8 cellular contexts compared by ENCODE assay signal in genomic region chr2:222861411-222862067, GRCh38. TPM values are rescaled to one million over a fixed set of nuclear protein-coding genes. Genes with fewer than 3 reads are reported as not detected.
DNase-seq lines count a peak whose midpoint lies in the region; ATAC-seq, FAIRE-seq and TF ChIP-seq lines count a peak whose summit lies in the region.

No MANE protein-coding gene starts in this region.

- H3K27me3 ChIP-seq in GM12878 (replicated peaks in 1 of 2; ENCODE audit: control insufficient read depth in 2 of 2, insufficient read depth in 2 of 2, low read length in 1 of 2): no peaks in the 10 kb centered on the region

- DNase-seq in NCI-H510A treated with DMSO at 0.1 percent for 48 hours (lab: John Stamatoyannopoulos, UW) (peak; percentile 29), NCI-H510A (lab: John Stamatoyannopoulos, UW) (no peak), T-helper 2 cell (peak; percentile 9 to 55 (median 22)), GM12878 (ENCODE audit: low read depth, low spot score) (no peak), kidney tubule cell (ENCODE audit: low spot score) (peak; percentile 36), urothelium cell line (ENCODE audit: low spot score) (no peak)
- DNase-seq in stimulated activated CD4-positive, alpha-beta T cell treated with anti-CD3 and anti-CD28 coated beads, Interleukin-4, amount 100 ng/mL, for 1 hour: peak; percentile 40

- no peak for FAIRE-seq in GM12878 (lab: Jason Lieb, UNC)
- no peak for FAIRE-seq in urothelium cell line (lab: Jason Lieb, UNC)

- peaks cover 56% of the 10 kb centered on the region for H3K79me2 ChIP-seq in GM12878 (ENCODE audit: control insufficient read depth, insufficient read depth, low read length)

- TF ChIP-seq CTCF in GM12878 (IDR thresholded peaks at IDR 0.05 in 2 of 3, conservative IDR thresholded peaks at IDR 0.05 in 1 of 3; ENCODE audit: control insufficient read depth in 2 of 3, extremely low read depth in 1 of 3, insufficient read depth in 1 of 3, low read depth in 3 of 3, low read length in 3 of 3): 0 out of 6 replicates have a peak, but pooled peaks of 1 of the 3 experiments have one; percentile 7

- no peaks in the 10 kb centered on the region for H3K36me3 ChIP-seq in GM12878 (ENCODE audit: control insufficient read depth in 2 of 2, insufficient read depth in 2 of 2, low read length in 1 of 2)

- BruUV-seq in GM12878 (replicated peaks; lab: Mats Ljungman, UMichigan): no TSS peak

- H3K4me2 ChIP-seq in GM12878 (ENCODE audit: control insufficient read depth, insufficient read depth): peak overlapping the region; percentile 38

- no peak for TF ChIP-seq RAD21 in GM12878 (IDR thresholded peaks at IDR 0.05; ENCODE audit: insufficient read depth, low read depth, low read length)

- peak overlapping the region; percentile 81 for H2AFZ ChIP-seq in GM12878 (ENCODE audit: control insufficient read depth, low read depth, low read length)

- peak overlapping the region; percentile 80 for H3K9ac ChIP-seq in GM12878 (ENCODE audit: control insufficient read depth, insufficient read depth, low read length)

- SMC1A ChIA-PET in GM12878 (lab: Charles Lee; ENCODE audit: uncharacterized antibody, unreplicated experiment): interaction anchor here (0.7 to 4.7 kb wide), 21 partner anchors 8 to 156 kb away, joined by 3 to 29 read pairs (median 4); no protein-coding TSS in a partner anchor

- H3K9me3 ChIP-seq in GM12878 (replicated peaks; ENCODE audit: control insufficient read depth, insufficient read depth, low read length): no peaks in the 10 kb centered on the region

- no peak for TF ChIP-seq EP300 in GM12878 (IDR thresholded peaks at IDR 0.05; ENCODE audit: borderline replicate concordance in 1 of 2, control insufficient read depth in 1 of 2, low read depth in 2 of 2, low read length in 2 of 2)

- peak overlapping the region; percentile 74 for H3K27ac ChIP-seq in GM12878 (ENCODE audit: control insufficient read depth, insufficient read depth)

- RAD21 ChIA-PET in GM12878 (lab: Charles Lee; ENCODE audit: unreplicated experiment): interaction anchor here (0.9 to 5.1 kb wide), 9 partner anchors 25 to 436 kb away, joined by 3 to 42 read pairs (median 5); no protein-coding TSS in a partner anchor

- H3K4me1 ChIP-seq in GM12878 (ENCODE audit: control insufficient read depth, insufficient read depth, low read length): peaks cover 6% of the 10 kb centered on the region

- POLR2A ChIA-PET in GM12878 (lab: Charles Lee): interaction anchor here (0.7 to 5.7 kb wide), 3 partner anchors 9 to 51 kb away, joined by 3 to 30 read pairs (median 5); no protein-coding TSS in a partner anchor

- H4K20me1 ChIP-seq in GM12878 (ENCODE audit: control insufficient read depth, insufficient read depth): no peaks in the 10 kb centered on the region

- CTCF ChIA-PET in GM12878 (lab: Yijun Ruan, JAX): interaction anchor here (0.7 to 3.2 kb wide), 14 partner anchors 15 to 207 kb away, joined by 3 to 31 read pairs (median 5); no protein-coding TSS in a partner anchor

- no peak for TF ChIP-seq POLR2A in GM12878 (IDR thresholded peaks at IDR 0.05; ENCODE audit: low read depth, low read length)

- ATAC-seq in HG03159 (IDR thresholded peaks at IDR 0.05; ENCODE audit: unreplicated experiment) (peak; percentile 43), GM12878 (peak; percentile 46)

- peak overlapping the region; percentile 67 for H3K4me3 ChIP-seq in GM12878

- 2% methylated on average over 40 of the region's 42 CpGs for WGBS in GM12878 (ENCODE audit: insufficient coverage, insufficient replicate concordance, low lambda C conversion rate, missing lambda C conversion rate)

- intact Hi-C loops in GM12878 (cut with micrococcal nuclease; ENCODE audit: unreplicated experiment): loop anchor here (2.0 kb wide), 1 partner anchor 51 kb away; no protein-coding TSS in a partner anchor

- in situ Hi-C loops in GM12878 (cut with MboI): no loop called here

TF ChIP-seq in GM12878, 131 proteins besides CTCF, POLR2A, EP300 and RAD21:
- peak; percentile 82 for TF ChIP-seq BACH1 (IDR thresholded peaks at IDR 0.05; ENCODE audit: borderline replicate concordance)
- peak; percentile 2 for TF ChIP-seq IKZF1 (conservative IDR thresholded peaks at IDR 0.05)
- TF ChIP-seq HSF1 (IDR thresholded peaks at IDR 0.05; ENCODE audit: low read depth, low read length): no peak
- TF ChIP-seq HCFC1 (IDR thresholded peaks at IDR 0.05; ENCODE audit: low read length): no peak
- no peak for TF ChIP-seq TCF12 (IDR thresholded peaks at IDR 0.05; ENCODE audit: low read depth, low read length)
- no peak for TF ChIP-seq MLLT1 (IDR thresholded peaks at IDR 0.05)
- TF ChIP-seq NR2F1 (conservative IDR thresholded peaks at IDR 0.05): 0 out of 2 replicates have a peak, but pooled peaks have one; percentile 13
- TF ChIP-seq SRF (IDR thresholded peaks at IDR 0.05; ENCODE audit: low read depth in 2 of 2, low read length in 2 of 2): peak; percentile 73 to 77
- peak; percentile 46 for TF ChIP-seq LARP7 (IDR thresholded peaks at IDR 0.05)
- TF ChIP-seq TCF3 (IDR thresholded peaks at IDR 0.05; ENCODE audit: borderline replicate concordance, insufficient read depth, low read depth, low read length): no peak
- TF ChIP-seq GATAD2B (conservative IDR thresholded peaks at IDR 0.05; ENCODE audit: low read depth): peak; percentile 63; the same call in 1 of the 2 replicates
- TF ChIP-seq PAX5 (IDR thresholded peaks at IDR 0.05; ENCODE audit: borderline replicate concordance, low read depth, low read length): no peak
- TF ChIP-seq NFYA (IDR thresholded peaks at IDR 0.05; ENCODE audit: borderline replicate concordance, low read depth, low read length): no peak
- TF ChIP-seq NBN (IDR thresholded peaks at IDR 0.05): 0 out of 2 replicates have a peak, but pooled peaks have one; percentile 16
- TF ChIP-seq KLF5 (IDR thresholded peaks at IDR 0.05; ENCODE audit: partially characterized antibody): no peak
- TF ChIP-seq DPF2 (IDR thresholded peaks at IDR 0.05): 0 out of 2 replicates have a peak, but pooled peaks have one; percentile 65
- TF ChIP-seq GABPA (IDR thresholded peaks at IDR 0.05; ENCODE audit: low read depth): no peak
TF ChIP-seq in GM12878: peak in this region for 8.

RNA-seq across cellular contexts. Expression of gene ACSL3, which starts 0.7 kb away (rescaled TPM):
- total RNA-seq in GM12878 (2013; cell fraction: nucleolus; rRNA removed): 65.0 and 68.1 TPM in 2 replicates
- 62.6 and 73.2 TPM in 2 replicates for total RNA-seq in GM12878 (2014; rRNA removed)
- total RNA-seq in GM12878 (2014; rRNA removed; fragmentation: Illumina TruSeq; extraction: Trizol): 78.9 and 83.9 TPM in 2 replicates
- 70.1 and 81.5 TPM in 2 replicates for total RNA-seq in GM12878 (2021)
- polyA plus RNA-seq in GM12878 (2011; ENCODE audit: low read depth): 15.8 TPM
- 50.3 and 60.0 TPM in 2 replicates for polyA plus RNA-seq in GM12878 (2011; rRNA removed)
- 32.5 and 34.1 TPM in 2 replicates for polyA plus RNA-seq in GM12878 (2011; cell fraction: cytosol; rRNA removed)
- 13.5 and 22.8 TPM in 2 replicates for polyA plus RNA-seq in GM12878 (2011; cell fraction: nucleus; rRNA removed)
- 23.6 and 24.0 TPM in 2 replicates for polyA plus RNA-seq in GM12878 (2012)
- 54.6 and 70.9 TPM in 2 replicates for polyA plus RNA-seq in GM12878 (2014; fragmentation: Illumina TruSeq; extraction: Trizol)
- polyA plus RNA-seq in GM12878 (2014; fragmentation: Nextera tagmentation; extraction: Ambion mirVana): 10 to 100 TPM; 15.6 to 24.0 TPM
- polyA plus RNA-seq in GM12878 (2014; rRNA removed): 44.3 and 53.1 TPM in 2 replicates
- polyA plus RNA-seq in GM12878 (2016; fragmentation: Nextera tagmentation; extraction: Ambion mirVana): 10 to 100 TPM; 58.8 to 73.6 TPM
- polyA minus RNA-seq in GM12878 (2011; rRNA and poly(A)+ RNA removed): 89.6 and 154 TPM in 2 replicates
- polyA minus RNA-seq in GM12878 (2011; cell fraction: cytosol; rRNA and poly(A)+ RNA removed): 27.4 and 46.4 TPM in 2 replicates
- 20.6 and 49.3 TPM in 2 replicates for polyA minus RNA-seq in GM12878 (2011; cell fraction: nucleus; rRNA and poly(A)+ RNA removed)

Comparison
In these comparisons a context has a peak if more than half of its experiments do, and no peak if none do; other contexts are left out.
1. DNase-seq: peak in NCI-H510A treated with DMSO at 0.1 percent for 48 hours (single experiment), T-helper 2 cell (5 of 5), kidney tubule cell (single experiment) and stimulated activated CD4-positive, alpha-beta T cell treated with anti-CD3 and anti-CD28 coated beads, Interleukin-4, amount 100 ng/mL, for 1 hour (single experiment); none in NCI-H510A (single experiment), GM12878 (single experiment) and urothelium cell line (single experiment).